In the genomic region with DNA sequence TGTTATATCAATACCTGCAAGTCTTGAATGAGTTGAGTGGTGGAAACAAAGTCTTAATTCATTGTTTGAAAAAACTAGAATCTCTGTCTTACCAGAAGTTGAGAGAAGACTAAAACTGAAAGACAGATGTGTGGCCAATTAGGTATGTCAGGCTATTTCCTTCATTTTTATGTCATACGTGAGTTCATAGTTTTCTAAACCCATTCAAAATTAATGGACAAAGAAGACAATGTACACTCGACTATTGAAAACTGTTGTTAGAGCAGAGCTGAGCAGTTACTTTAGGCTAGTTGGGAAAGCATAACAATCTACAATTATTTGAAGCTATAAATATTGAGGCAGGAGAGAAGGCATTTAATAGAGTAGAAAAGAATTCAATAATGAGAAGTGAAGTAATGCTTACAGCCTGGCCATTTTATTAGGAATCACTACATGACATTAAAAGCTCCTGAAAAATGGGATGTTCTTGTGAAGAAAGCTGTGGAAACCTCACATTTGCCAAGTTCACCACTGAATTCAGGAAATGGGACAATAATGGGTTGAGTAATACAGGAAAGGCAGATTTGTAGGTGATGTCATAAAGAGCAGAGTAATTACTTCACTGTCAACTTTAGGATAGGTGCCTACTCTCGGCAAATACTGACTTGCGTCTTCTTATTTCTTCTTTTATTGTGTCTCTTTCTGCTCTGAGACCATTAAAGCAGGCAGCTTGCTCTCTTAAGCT, we compare ENCODE assay signal across 3 cellular contexts.
TF ChIP-seq lines count a peak whose summit lies in the region.

No MANE protein-coding gene starts in this region.

TF ChIP-seq in SK-N-SH treated with all-trans-retinoic acid at 6 μM for 48 hours, 23 proteins besides CTCF, POLR2A, EP300 and RAD21:
- TF ChIP-seq ISL1 (CRISPR knock-in tag; IDR thresholded peaks at IDR 0.05) (no peak), ZC3H10 (CRISPR knock-in tag; IDR thresholded peaks at IDR 0.05) (peak; percentile 61)

TF ChIP-seq in SK-N-SH, 30 proteins besides CTCF, POLR2A, EP300 and RAD21:
- TF ChIP-seq FOXM1 (IDR thresholded peaks at IDR 0.05; ENCODE audit: low read depth) (no peak), EZH2phosphoT487 (IDR thresholded peaks at IDR 0.05; ENCODE audit: borderline replicate concordance, low read depth) (no peak), YY1 (IDR thresholded peaks at IDR 0.05; ENCODE audit: low read depth) (no peak), MXI1 (IDR thresholded peaks at IDR 0.05; ENCODE audit: low read depth, low read length) (no peak), MEF2A (IDR thresholded peaks at IDR 0.05; ENCODE audit: borderline replicate concordance, low read depth) (no peak), SIN3A (IDR thresholded peaks at IDR 0.05; ENCODE audit: borderline replicate concordance, low read depth, low read length) (no peak), GABPA (IDR thresholded peaks at IDR 0.05; ENCODE audit: low read depth) (no peak), POLR2AphosphoS5 (IDR thresholded peaks at IDR 0.05; ENCODE audit: low read depth, low read length) (no peak), SMC3 (IDR thresholded peaks at IDR 0.05; ENCODE audit: low read depth, low read length) (no peak), CHD2 (IDR thresholded peaks at IDR 0.05; ENCODE audit: low read length, partially characterized antibody) (no peak)
- TF ChIP-seq, protein P1, sequence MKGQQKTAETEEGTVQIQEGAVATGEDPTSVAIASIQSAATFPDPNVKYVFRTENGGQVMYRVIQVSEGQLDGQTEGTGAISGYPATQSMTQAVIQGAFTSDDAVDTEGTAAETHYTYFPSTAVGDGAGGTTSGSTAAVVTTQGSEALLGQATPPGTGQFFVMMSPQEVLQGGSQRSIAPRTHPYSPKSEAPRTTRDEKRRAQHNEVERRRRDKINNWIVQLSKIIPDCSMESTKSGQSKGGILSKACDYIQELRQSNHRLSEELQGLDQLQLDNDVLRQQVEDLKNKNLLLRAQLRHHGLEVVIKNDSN (IDR thresholded peaks at IDR 0.05; ENCODE audit: borderline replicate concordance, low read depth): no peak
- TF ChIP-seq, protein P2, sequence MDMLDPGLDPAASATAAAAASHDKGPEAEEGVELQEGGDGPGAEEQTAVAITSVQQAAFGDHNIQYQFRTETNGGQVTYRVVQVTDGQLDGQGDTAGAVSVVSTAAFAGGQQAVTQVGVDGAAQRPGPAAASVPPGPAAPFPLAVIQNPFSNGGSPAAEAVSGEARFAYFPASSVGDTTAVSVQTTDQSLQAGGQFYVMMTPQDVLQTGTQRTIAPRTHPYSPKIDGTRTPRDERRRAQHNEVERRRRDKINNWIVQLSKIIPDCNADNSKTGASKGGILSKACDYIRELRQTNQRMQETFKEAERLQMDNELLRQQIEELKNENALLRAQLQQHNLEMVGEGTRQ (IDR thresholded peaks at IDR 0.05; ENCODE audit: borderline replicate concordance, low read depth, low read length): no peak
TF ChIP-seq in SK-N-SH: peak in this region for 0.

TF ChIP-seq in GM12878, 131 proteins besides CTCF, POLR2A, EP300 and RAD21:
- TF ChIP-seq LARP7 (IDR thresholded peaks at IDR 0.05): no peak
- TF ChIP-seq RELA (IDR thresholded peaks at IDR 0.05; ENCODE audit: borderline replicate concordance, partially characterized antibody): no peak
